12 cellular contexts compared by ENCODE assay signal in the genomic region with DNA sequence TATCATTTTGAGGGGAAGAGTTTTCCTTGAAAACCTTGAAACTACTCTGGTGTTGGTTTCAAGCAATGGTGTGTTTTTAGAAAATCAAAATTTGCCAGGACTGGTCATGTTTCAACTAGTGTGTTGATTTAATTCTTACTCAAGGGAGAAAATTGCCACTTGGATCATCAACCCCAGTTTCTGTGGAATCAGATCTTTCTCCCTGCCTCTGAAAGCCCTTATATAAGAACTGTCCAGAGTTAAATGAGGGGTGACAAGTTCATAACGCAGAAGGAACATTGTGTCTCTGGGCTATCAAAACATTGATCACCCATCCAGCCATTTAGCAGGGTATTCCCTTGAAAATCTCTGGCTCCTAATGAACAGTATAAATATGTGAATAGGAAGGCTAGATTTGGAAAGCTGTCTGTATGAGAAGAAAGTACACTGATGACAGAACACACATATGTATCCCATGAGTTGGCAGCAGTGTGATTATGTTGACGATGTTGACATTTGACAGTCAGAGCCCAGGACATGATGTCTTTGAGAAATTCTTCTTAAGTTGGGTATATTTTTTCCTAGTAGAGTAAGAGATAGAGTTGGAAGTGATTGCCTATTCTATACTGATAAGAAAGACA. TPM values are rescaled to one million over a fixed set of nuclear protein-coding genes. Genes with fewer than 3 reads are reported as not detected.
A peak's percentile ranks its signal among the peaks of the same experiment; 100 is the strongest.
DNase-seq lines count a peak whose midpoint lies in the region; ATAC-seq and TF ChIP-seq lines count a peak whose summit lies in the region.
"Had no signal": no experiment of that assay in that cellular context is flagged by ENCODE, and none has a peak within 500 bp of the region (broad histone marks: within the 10 kb centered on the region; RNA-seq: fewer than 3 reads in every experiment).

No MANE protein-coding gene starts in this region.

- intact Hi-C loops in Calu3 (cut with micrococcal nuclease; ENCODE audit: unreplicated experiment) (loop anchor here (2.0 to 5.0 kb wide), 4 partner anchors 44 to 236 kb away; partner anchors contain the start of gene RAPH1), psoas muscle (cut with DNase I) (no loop called here)

- H3K36me3 ChIP-seq in KOPT-K1 (ENCODE audit: insufficient read depth, low read length) (no peaks in the 10 kb centered on the region), psoas muscle (ENCODE audit: insufficient read depth in 1 of 2, low read depth in 1 of 2) (no peaks in the 10 kb centered on the region)
- H3K36me3 ChIP-seq: cardiac muscle cell had no signal

- H3K4me3 Mint-ChIP-seq in Calu3 (ENCODE audit: low read depth, unreplicated experiment): peak overlapping the region; percentile 57
- H3K4me3 Mint-ChIP-seq: activated B cell treated with CpG ODN at 0.5 μM for 24 hours; CD4-positive, alpha-beta T cell; memory B cell had no signal

- peaks cover 9% of the 10 kb centered on the region for H3K36me3 Mint-ChIP-seq in Calu3 (ENCODE audit: insufficient read depth, unreplicated experiment)
- H3K36me3 Mint-ChIP-seq: memory B cell had no signal

- H3K4me1 ChIP-seq in psoas muscle: peaks cover 26% of the 10 kb centered on the region

- ATAC-seq in psoas muscle (peak; percentile 24 to 58 (median 50)), GM18873 (IDR thresholded peaks at IDR 0.05; ENCODE audit: low FRiP score, unreplicated experiment) (no peak), HG03442 (IDR thresholded peaks at IDR 0.05; ENCODE audit: unreplicated experiment) (no peak)

- WGBS in psoas muscle, 3 donors: 44 to 77% (median 57%) methylated on average over 2 of the region's 2 CpGs

- BruUV-seq in Calu3 (replicated peaks; lab: Mats Ljungman, UMichigan): no TSS peak

- peak overlapping the region; percentile 97 for H3K27ac Mint-ChIP-seq in Calu3 (ENCODE audit: unreplicated experiment)
- H3K27ac Mint-ChIP-seq: activated B cell treated with CpG ODN at 0.5 μM for 24 hours; CD4-positive, alpha-beta T cell; memory B cell had no signal

- DNase-seq in Calu3: no peak
- peak; percentile 49 for DNase-seq in epithelial cell of esophagus (ENCODE audit: low read depth)
- no peak for DNase-seq in psoas muscle
- no peak for DNase-seq in NCI-H1436 treated with DMSO at 0.1 percent for 48 hours (lab: John Stamatoyannopoulos, UW)
- DNase-seq: activated B cell treated with CpG ODN at 0.5 μM for 24 hours; CD4-positive, alpha-beta T cell; NCI-H1105 treated with DMSO at 0.1 percent for 48 hours had no signal

- no peaks in the 10 kb centered on the region for H3K27me3 Mint-ChIP-seq in Calu3 (ENCODE audit: unreplicated experiment)
- H3K27me3 Mint-ChIP-seq: CD4-positive, alpha-beta T cell had no signal

- no peaks in the 10 kb centered on the region for H3K9me3 Mint-ChIP-seq in Calu3 (ENCODE audit: low read depth, unreplicated experiment)
- H3K9me3 Mint-ChIP-seq: CD4-positive, alpha-beta T cell had no signal

- TF ChIP-seq CTCF in Calu3 (IDR thresholded peaks at IDR 0.05; ENCODE audit: unreplicated experiment): no peak
- no peak for TF ChIP-seq CTCF in epithelial cell of esophagus (IDR thresholded peaks at IDR 0.05; ENCODE audit: insufficient read depth, low read depth, low read length, missing control alignments)
- TF ChIP-seq CTCF in psoas muscle (IDR thresholded peaks at IDR 0.05): no peak

- H3K27ac ChIP-seq in KOPT-K1 (ENCODE audit: low read depth, low read length, poor library complexity, severe bottlenecking) (peak overlapping the region; percentile 97), psoas muscle (peak overlapping the region; percentile 84)
- H3K27ac ChIP-seq: cardiac muscle cell had no signal

- peaks cover 51% of the 10 kb centered on the region for H3K4me1 Mint-ChIP-seq in Calu3 (ENCODE audit: low read depth, unreplicated experiment)
- H3K4me1 Mint-ChIP-seq: memory B cell had no signal

- CTCF ChIA-PET in Calu3 (lab: Charles Lee): no interaction called here

- no peaks in the 10 kb centered on the region for H3K9me3 ChIP-seq in KOPT-K1 (ENCODE audit: insufficient read depth, low read length, poor library complexity, severe bottlenecking)
- H3K9me3 ChIP-seq in psoas muscle: no peaks in the 10 kb centered on the region

- H3K4me3 ChIP-seq in epithelial cell of esophagus (ENCODE audit: low read length) (no peak overlapping the region), psoas muscle (no peak overlapping the region)
- H3K4me3 ChIP-seq: cardiac muscle cell had no signal

- H3K27me3 ChIP-seq in psoas muscle (ENCODE audit: insufficient read depth in 3 of 3, low read length in 2 of 3): no peaks in the 10 kb centered on the region
- H3K27me3 ChIP-seq: cardiac muscle cell had no signal

RNA-seq across cellular contexts. Expression of gene RAPH1, which starts 43.5 kb away (rescaled TPM):
- 126 and 141 TPM in 2 replicates for total RNA-seq in Calu3 (2022)
- 10 to 100 TPM; 21.9 to 47.6 (median 38.0) TPM for total RNA-seq in psoas muscle
- 10 to 100 TPM in 1 of 3 donors, 1 to 10 TPM in 2; 4.3 to 19.4 (median 8.3) TPM for polyA plus RNA-seq in psoas muscle

Comparison
In these comparisons a context has a peak if more than half of its experiments do, and no peak if none do; other contexts are left out.
1. ATAC-seq: peak in psoas muscle (4 of 4); none in GM18873 (single experiment) and HG03442 (single experiment).